In the genomic region with DNA sequence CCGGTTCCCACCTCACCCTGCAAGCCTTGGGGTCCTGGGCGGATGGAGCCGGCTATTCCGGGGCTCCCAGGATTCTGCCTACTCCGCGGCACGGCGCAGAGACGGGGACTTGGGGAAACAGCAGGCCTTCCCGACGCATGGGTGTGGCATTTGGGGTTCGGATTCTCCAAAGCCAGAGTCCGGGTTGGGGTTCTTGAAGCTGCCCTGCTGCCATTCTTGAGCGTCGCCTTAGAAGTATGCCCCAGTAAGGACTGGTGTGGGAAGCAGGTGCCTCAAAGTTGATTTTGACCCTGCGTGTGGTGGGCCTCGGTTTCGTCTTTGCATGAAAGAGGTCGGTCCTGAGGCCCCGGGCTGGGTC, we compare ENCODE assay signal across 8 cellular contexts. TPM values are rescaled to one million over a fixed set of nuclear protein-coding genes. Genes with fewer than 3 reads are reported as not detected.
DNase-seq lines count a peak whose midpoint lies in the region; ATAC-seq, FAIRE-seq and TF ChIP-seq lines count a peak whose summit lies in the region.

No MANE protein-coding gene starts in this region.

- H3K4me2 ChIP-seq in PC-9, result peak overlapping the region; percentile 98

- intact Hi-C loops in PC-9 (cut with micrococcal nuclease; ENCODE audit: unreplicated experiment) (loop anchor here (1.0 to 2.0 kb wide), 5 partner anchors 9 to 73 kb away; a partner anchor contains a TSS), pancreas (cut with DNase I) (no loop called here)

- DNase-seq in D341Med (ENCODE audit: low spot score) (peak; percentile 42), PC-9 (no peak), epithelial cell of prostate (ENCODE audit: low read depth, low spot score) (no peak), pancreas (peak in 2 of 6 donors; percentile 63 to 72), HuH-7.5 (ENCODE audit: low spot score) (no peak), NCI-H2081 treated with DMSO at 0.1 percent for 48 hours (lab: John Stamatoyannopoulos, UW) (no peak)

- H3K4me3 ChIP-seq in PC-9 (peak overlapping the region; percentile 90), pancreas (peak overlapping the region; percentile 74 to 97 (median 82))

- BruUV-seq in PC-9 (replicated peaks; lab: Mats Ljungman, UMichigan), result no TSS peak

- WGBS in pancreas, 2 donors, result 1% methylated on average over 20 of the region's 20 CpGs

- H3K9me3 ChIP-seq in PC-9 (ENCODE audit: insufficient read depth, low read depth) (no peaks in the 10 kb centered on the region), pancreas (no peaks in the 10 kb centered on the region)

- POLR2A ChIA-PET in PC-9 (lab: Charles Lee; ENCODE audit: unreplicated experiment), result interaction anchor here (0.6 to 0.8 kb wide), 2 partner anchors 41 to 46 kb away, joined by 4 to 10 read pairs; no protein-coding TSS in a partner anchor

- no peaks in the 10 kb centered on the region for H3K9me2 ChIP-seq in PC-9 (ENCODE audit: insufficient read depth)

- H3K4me1 ChIP-seq in PC-9 (replicated peaks; ENCODE audit: insufficient read depth) (peaks cover 9% of the 10 kb centered on the region), pancreas (peaks cover 11 to 25% (median 25%) of the 10 kb centered on the region in 3 donors)

- TF ChIP-seq CTCF in PC-9 (conservative IDR thresholded peaks at IDR 0.05) (no peak), pancreas (IDR thresholded peaks at IDR 0.05) (no peak)

- ATAC-seq in pancreas (no peak), GM18868 (IDR thresholded peaks at IDR 0.05; ENCODE audit: unreplicated experiment) (no peak), HG02610 (IDR thresholded peaks at IDR 0.05; ENCODE audit: unreplicated experiment) (no peak)

- peak overlapping the region; percentile 89 for H2AFZ ChIP-seq in PC-9

- FAIRE-seq in pancreas (lab: Jason Lieb, UNC), result no peak

- no peaks in the 10 kb centered on the region for H3F3A ChIP-seq in PC-9 (ENCODE audit: insufficient read depth, low read depth)

- H3K27ac ChIP-seq in PC-9 (peak overlapping the region; percentile 64), epithelial cell of prostate (peak overlapping the region; percentile 91), pancreas (peak overlapping the region; percentile 87 to 96 (median 92))

- no peaks in the 10 kb centered on the region for H3K36me3 ChIP-seq in PC-9 (ENCODE audit: low read depth)
- no peaks in the 10 kb centered on the region for H3K36me3 ChIP-seq in pancreas

- H4K20me1 ChIP-seq in PC-9 (ENCODE audit: insufficient read depth), result peaks cover 27% of the 10 kb centered on the region

- CTCF ChIA-PET in PC-9 (lab: Charles Lee), result no interaction called here

- peaks cover 49% of the 10 kb centered on the region for H3K79me2 ChIP-seq in PC-9 (ENCODE audit: low read depth)

- H3K27me3 ChIP-seq in PC-9 (ENCODE audit: insufficient read depth, low read depth) (no peaks in the 10 kb centered on the region), pancreas (no peaks in the 10 kb centered on the region)

RNA-seq across cellular contexts. Expression of a gene that starts 0.6 kb away (rescaled TPM):
- 239 and 278 TPM in 2 replicates for total RNA-seq in PC-9 (2021)
- total RNA-seq in pancreas, result 100 to 1,000 TPM in 2 of 6 donors, 10 to 100 TPM in 4; 71.5 to 114 (median 98.6) TPM
- 100 to 1,000 TPM; 317 TPM for polyA plus RNA-seq in pancreas

RNA-seq across cellular contexts. Expression of a gene that starts 9.0 kb away (rescaled TPM):
- total RNA-seq in PC-9 (2021) (2.1 and 3.4 TPM in 2 replicates), pancreas (under 1 TPM; 0.08 to 0.69 (median 0.34) TPM)
- polyA plus RNA-seq in pancreas, result under 1 TPM; 0.59 to 0.80 TPM

RNA-seq across cellular contexts. Expression of a gene that starts 24.9 kb away (rescaled TPM):
- total RNA-seq in PC-9 (2021), result 7.8 and 13.8 TPM in 2 replicates
- 10 to 100 TPM in 1 of 6 donors, 1 to 10 TPM in 5; 6.1 to 14.4 (median 8.0) TPM for total RNA-seq in pancreas
- 1 to 10 TPM; 2.4 to 2.7 TPM for polyA plus RNA-seq in pancreas

RNA-seq across cellular contexts. Expression of a gene that starts 31.6 kb away (rescaled TPM):
- total RNA-seq in PC-9 (2021) (81.0 and 84.4 TPM in 2 replicates), pancreas (10 to 100 TPM; 18.1 to 24.7 (median 23.9) TPM)
- 100 to 1,000 TPM; 103 to 113 TPM for polyA plus RNA-seq in pancreas

RNA-seq across cellular contexts. Expression of a gene that starts 37.6 kb away (rescaled TPM):
- total RNA-seq in PC-9 (2021) (26.4 and 37.6 TPM in 2 replicates), pancreas (1 to 10 TPM; 6.3 to 9.3 (median 7.8) TPM)
- polyA plus RNA-seq in pancreas, result 10 to 100 TPM; 18.9 to 33.2 TPM
